8 cellular contexts compared by ENCODE assay signal in the genomic region with DNA sequence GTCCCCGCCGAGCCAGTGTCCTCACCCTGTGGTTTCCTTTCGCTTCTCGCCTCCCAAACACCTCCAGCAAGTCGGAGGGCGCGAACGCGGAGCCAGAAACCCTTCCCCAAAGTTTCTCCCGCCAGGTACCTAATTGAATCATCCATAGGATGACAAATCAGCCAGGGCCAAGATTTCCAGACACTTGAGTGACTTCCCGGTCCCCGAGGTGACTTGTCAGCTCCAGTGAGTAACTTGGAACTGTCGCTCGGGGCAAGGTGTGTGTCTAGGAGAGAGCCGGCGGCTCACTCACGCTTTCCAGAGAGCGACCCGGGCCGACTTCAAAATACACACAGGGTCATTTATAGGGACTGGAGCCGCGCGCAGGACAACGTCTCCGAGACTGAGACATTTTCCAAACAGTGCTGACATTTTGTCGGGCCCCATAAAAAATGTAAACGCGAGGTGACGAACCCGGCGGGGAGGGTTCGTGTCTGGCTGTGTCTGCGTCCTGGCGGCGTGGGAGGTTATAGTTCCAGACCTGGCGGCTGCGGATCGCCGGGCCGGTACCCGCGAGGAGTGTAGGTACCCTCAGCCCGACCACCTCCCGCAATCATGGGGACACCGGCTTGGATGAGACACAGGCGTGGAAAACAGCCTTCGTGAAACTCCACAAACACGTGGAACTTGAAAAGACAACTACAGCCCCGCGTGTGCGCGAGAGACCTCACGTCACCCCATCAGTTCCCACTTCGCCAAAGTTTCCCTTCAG. TPM values are rescaled to one million over a fixed set of nuclear protein-coding genes. Genes with fewer than 3 reads are reported as not detected.
DNase-seq lines count a peak whose midpoint lies in the region; ATAC-seq and TF ChIP-seq lines count a peak whose summit lies in the region.

No MANE protein-coding gene starts in this region.

- H3K4me1 Mint-ChIP-seq in activated T-helper 1 cell treated with anti-CD3 and anti-CD28 coated beads, Interleukin-12 subunit alpha, Interleukin-12 subunit beta, Interleukin-2, Interleukin-4 antibody, amounts not matched to agents 30 ng/mL and 10 ng/mL and 1 ng/mL, durations not matched to agents 14 hours and 24 hours and 36 hours (ENCODE audit: low read depth) = peaks cover 55% of the 10 kb centered on the region

- peak overlapping the region; percentile 76 for H3K4me2 ChIP-seq in neuronal stem cell (ENCODE audit: insufficient read depth, low read length, poor library complexity, severe bottlenecking)

- peaks cover 44% of the 10 kb centered on the region for H3K27me3 Mint-ChIP-seq in activated T-helper 1 cell treated with anti-CD3 and anti-CD28 coated beads, Interleukin-12 subunit alpha, Interleukin-12 subunit beta, Interleukin-2, Interleukin-4 antibody, amounts not matched to agents 30 ng/mL and 10 ng/mL and 1 ng/mL, durations not matched to agents 14 hours and 24 hours and 36 hours (ENCODE audit: insufficient read depth)

- H3K36me3 Mint-ChIP-seq in activated T-helper 1 cell treated with anti-CD3 and anti-CD28 coated beads, Interleukin-12 subunit alpha, Interleukin-12 subunit beta, Interleukin-2, Interleukin-4 antibody, amounts not matched to agents 30 ng/mL and 10 ng/mL and 1 ng/mL, durations not matched to agents 14 hours and 24 hours and 36 hours (ENCODE audit: low read depth) = peaks cover 7% of the 10 kb centered on the region

- H2AFZ ChIP-seq in neuronal stem cell (ENCODE audit: low read length) = peak overlapping the region; percentile 98

- peak overlapping the region; percentile 49 for H3K14ac ChIP-seq in neuronal stem cell (ENCODE audit: low read length)

- H4K8ac ChIP-seq in neuronal stem cell (ENCODE audit: low read depth, low read length) = no peak overlapping the region

- H3K23ac ChIP-seq in neuronal stem cell (ENCODE audit: low read depth, low read length, poor library complexity) = peak overlapping the region; percentile 6

- peak overlapping the region; percentile 84 for H3K18ac ChIP-seq in neuronal stem cell (ENCODE audit: low read length)

- peak overlapping the region; percentile 43 for H2BK12ac ChIP-seq in neuronal stem cell (ENCODE audit: low read length)

- DNase-seq in AG20443 (ENCODE audit: low spot score) (peak; percentile 28), MG63 (peak; percentile 12), foreskin fibroblast (peak in 1 of 2 donors; percentile 56), neuronal stem cell (ENCODE audit: low spot score) (no peak), aorta (peak; percentile 69 to 83), putamen (ENCODE audit: low spot score) (no peak)
- peak; percentile 19 for DNase-seq in activated T-helper 1 cell treated with anti-CD3 and anti-CD28 coated beads, Interleukin-12 subunit alpha, Interleukin-12 subunit beta, Interleukin-2, Interleukin-4 antibody, amounts not matched to agents 30 ng/mL and 10 ng/mL and 1 ng/mL, durations not matched to agents 14 hours and 24 hours and 36 hours (ENCODE audit: low spot score)

- peak; percentile 13 for TF ChIP-seq CTCF in foreskin fibroblast (IDR thresholded peaks at IDR 0.05; ENCODE audit: low read depth, low read length)

- H3K79me1 ChIP-seq in neuronal stem cell (ENCODE audit: low read depth, low read length) = peaks cover 10% of the 10 kb centered on the region

- no CpG with 5 or more reads among the region's 54 CpGs for WGBS in neuronal stem cell (ENCODE audit: extremely low coverage in 2 of 2, insufficient read length in 2 of 2, insufficient replicate concordance in 1 of 2), 2 donors
- 1% methylated on average over 52 to 54 of the region's 54 CpGs for WGBS in aorta, 2 donors

- H2BK120ac ChIP-seq in neuronal stem cell (ENCODE audit: low read depth, low read length) = peak overlapping the region; percentile 13

- H3K9me3 ChIP-seq in MG63 (no peaks in the 10 kb centered on the region), neuronal stem cell (replicated peaks in 1 of 2; ENCODE audit: control insufficient read depth in 2 of 2, insufficient read depth in 1 of 2, low read depth in 1 of 2, low read length in 2 of 2) (no peaks in the 10 kb centered on the region), aorta (ENCODE audit: control insufficient read depth, low read length) (no peaks in the 10 kb centered on the region)

- intact Hi-C loops in activated T-helper 1 cell treated with anti-CD3 and anti-CD28 coated beads, Interleukin-12 subunit alpha, Interleukin-12 subunit beta, Interleukin-2, Interleukin-4 antibody, amounts not matched to agents 30 ng/mL and 10 ng/mL and 1 ng/mL, durations not matched to agents 14 hours and 24 hours and 36 hours (cut with micrococcal nuclease) = loop anchor here (1.0 to 5.0 kb wide), 9 partner anchors 8 to 1456 kb away; a partner anchor contains a TSS
- intact Hi-C loops in aorta (cut with DNase I) = loop anchor here (5.0 to 10.0 kb wide), 3 partner anchors 184 to 774 kb away; a partner anchor contains a TSS

- no peak overlapping the region for H3K4ac ChIP-seq in neuronal stem cell (ENCODE audit: low read length)

- peak overlapping the region; percentile 21 for H2BK5ac ChIP-seq in neuronal stem cell (ENCODE audit: low read length)

- peak; percentile 13 for ATAC-seq in GM19397 (IDR thresholded peaks at IDR 0.05; ENCODE audit: unreplicated experiment)
- peak; percentile 0 for ATAC-seq in aorta (ENCODE audit: low FRiP score)

- peak overlapping the region; percentile 96 for H3K9ac ChIP-seq in neuronal stem cell (ENCODE audit: low read depth, low read length, poor library complexity)

- H3K4me1 ChIP-seq in neuronal stem cell (ENCODE audit: control insufficient read depth in 2 of 2, insufficient read depth in 1 of 2, low read depth in 1 of 2, low read length in 2 of 2) = peaks cover 3 to 7% of the 10 kb centered on the region in 2 donors
- peaks cover 0 to 6% of the 10 kb centered on the region in 2 donors for H3K4me1 ChIP-seq in aorta (ENCODE audit: control insufficient read depth in 1 of 2, insufficient read depth in 2 of 2, low read length in 2 of 2)

- peak overlapping the region; percentile 11 for H2BK15ac ChIP-seq in neuronal stem cell (ENCODE audit: low read length)

- peak overlapping the region; percentile 85 for H2AK5ac ChIP-seq in neuronal stem cell (ENCODE audit: low read depth, low read length)

- H3K4me3 Mint-ChIP-seq in activated T-helper 1 cell treated with anti-CD3 and anti-CD28 coated beads, Interleukin-12 subunit alpha, Interleukin-12 subunit beta, Interleukin-2, Interleukin-4 antibody, amounts not matched to agents 30 ng/mL and 10 ng/mL and 1 ng/mL, durations not matched to agents 14 hours and 24 hours and 36 hours = peak overlapping the region; percentile 92

- H3K4me3 ChIP-seq in MG63 = peak overlapping the region; percentile 54
- peak overlapping the region; percentile 88 to 92 for H3K4me3 ChIP-seq in foreskin fibroblast (ENCODE audit: low read depth in 1 of 2, low read length in 2 of 2)
- H3K4me3 ChIP-seq in neuronal stem cell (ENCODE audit: low read length in 2 of 2) = peak overlapping the region; percentile 75 to 93
- H3K4me3 ChIP-seq in aorta (ENCODE audit: low read length in 2 of 2) = peak overlapping the region; percentile 77 to 79

- H3K36me3 ChIP-seq in MG63 (no peaks in the 10 kb centered on the region), neuronal stem cell (replicated peaks in 1 of 2; ENCODE audit: control insufficient read depth in 2 of 2, insufficient read depth in 2 of 2, low read length in 2 of 2) (no peaks in the 10 kb centered on the region), aorta (ENCODE audit: control insufficient read depth in 1 of 2, insufficient read depth in 2 of 2, low read length in 1 of 2) (no peaks in the 10 kb centered on the region)

- no peaks in the 10 kb centered on the region for H3K27me3 ChIP-seq in MG63
- H3K27me3 ChIP-seq in neuronal stem cell (ENCODE audit: control insufficient read depth in 3 of 3, insufficient read depth in 3 of 3, low read depth in 1 of 3, low read length in 3 of 3) = no peaks in the 10 kb centered on the region
- no peaks in the 10 kb centered on the region for H3K27me3 ChIP-seq in aorta (ENCODE audit: control insufficient read depth in 1 of 2, insufficient read depth in 2 of 2, low read length in 1 of 2)

- H3K9me3 Mint-ChIP-seq in activated T-helper 1 cell treated with anti-CD3 and anti-CD28 coated beads, Interleukin-12 subunit alpha, Interleukin-12 subunit beta, Interleukin-2, Interleukin-4 antibody, amounts not matched to agents 30 ng/mL and 10 ng/mL and 1 ng/mL, durations not matched to agents 14 hours and 24 hours and 36 hours = no peaks in the 10 kb centered on the region

- H4K91ac ChIP-seq in neuronal stem cell (ENCODE audit: low read depth, low read length, poor library complexity) = no peak overlapping the region

- H3K27ac ChIP-seq in neuronal stem cell (replicated peaks; ENCODE audit: low read length) (peak overlapping the region; percentile 85), aorta (ENCODE audit: low read depth in 1 of 2, low read length in 2 of 2) (peak overlapping the region; percentile 60 to 97)

- peak overlapping the region; percentile 92 for H3K27ac Mint-ChIP-seq in activated T-helper 1 cell treated with anti-CD3 and anti-CD28 coated beads, Interleukin-12 subunit alpha, Interleukin-12 subunit beta, Interleukin-2, Interleukin-4 antibody, amounts not matched to agents 30 ng/mL and 10 ng/mL and 1 ng/mL, durations not matched to agents 14 hours and 24 hours and 36 hours

RNA-seq across cellular contexts. Expression of a gene that starts 1.4 kb away (rescaled TPM):
- 0.30 and 3.1 TPM in 2 replicates for total RNA-seq in MG63 (2014; rRNA removed; shearing (Covaris generic); ENCODE audit: low replicate concordance)
- total RNA-seq in activated T-helper 1 cell treated with anti-CD3 and anti-CD28 coated beads, Interleukin-12 subunit alpha, Interleukin-12 subunit beta, Interleukin-2, Interleukin-4 antibody, amounts not matched to agents 30 ng/mL and 10 ng/mL and 1 ng/mL, durations not matched to agents 14 hours and 24 hours and 36 hours = 3.3 and 4.0 TPM in 2 replicates
- 14.7 TPM for polyA plus RNA-seq in neuronal stem cell (2013, experiment 1 of 2)
- polyA plus RNA-seq in neuronal stem cell (2013, experiment 2 of 2) = 15.3 TPM
- total RNA-seq in aorta = 10 to 100 TPM; 57.4 to 84.2 TPM
- polyA plus RNA-seq in aorta = 1 to 10 TPM; 3.8 to 7.0 TPM

Comparison
In these comparisons a context has a peak if more than half of its experiments do, and no peak if none do; other contexts are left out.
1. DNase-seq: peak in AG20443 (single experiment), MG63 (single experiment), activated T-helper 1 cell treated with anti-CD3 and anti-CD28 coated beads, Interleukin-12 subunit alpha, Interleukin-12 subunit beta, Interleukin-2, Interleukin-4 antibody, amounts not matched to agents 30 ng/mL and 10 ng/mL and 1 ng/mL, durations not matched to agents 14 hours and 24 hours and 36 hours (single experiment) and aorta (2 of 2); none in neuronal stem cell (single experiment) and putamen (single experiment).
2. RNA of a gene that starts 1.4 kb away (total RNA-seq): 57.4 to 84.2 TPM in aorta; 3.3 to 4.0 TPM in activated T-helper 1 cell treated with anti-CD3 and anti-CD28 coated beads, Interleukin-12 subunit alpha, Interleukin-12 subunit beta, Interleukin-2, Interleukin-4 antibody, amounts not matched to agents 30 ng/mL and 10 ng/mL and 1 ng/mL, durations not matched to agents 14 hours and 24 hours and 36 hours and 0.30 to 3.1 TPM in MG63; every median in the first group is over 10 times any median in the second.
3. Peak in every context shown above with its lines, with median percentiles within 50 percentile points of each other: H3K4me3 ChIP-seq.